Comparison of ENCODE assay signal across 22 cellular contexts in the genomic region with DNA sequence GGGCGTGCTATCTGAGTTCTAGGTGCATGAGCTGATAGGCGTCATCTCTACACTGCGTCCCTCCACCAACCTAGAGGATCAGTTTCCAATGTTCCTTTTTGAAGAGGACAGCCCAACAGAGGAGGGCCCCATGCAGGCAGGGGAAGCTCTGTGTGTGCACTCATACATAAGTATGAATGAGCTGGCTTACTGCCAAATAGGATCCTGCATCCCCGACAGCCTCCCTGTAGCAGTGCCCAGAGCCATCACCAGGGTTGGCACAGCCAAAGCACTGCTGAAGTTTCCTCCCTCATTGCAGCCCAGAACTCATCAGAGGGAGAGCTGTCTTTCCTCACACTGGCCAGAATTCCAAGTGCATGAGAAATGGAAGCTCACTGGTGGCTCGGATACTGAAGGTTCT.
DNase-seq lines count a peak whose midpoint lies in the region; ATAC-seq and TF ChIP-seq lines count a peak whose summit lies in the region.
"Had no signal": no experiment of that assay in that cellular context is flagged by ENCODE, and none has a peak within 500 bp of the region (broad histone marks: within the 10 kb centered on the region; RNA-seq: fewer than 3 reads in every experiment).

No MANE protein-coding gene starts in this region.

- H3K27ac Mint-ChIP-seq in osteocyte (ENCODE audit: unreplicated experiment), result no peak overlapping the region
- H3K27ac Mint-ChIP-seq: B cell had no signal

- TF ChIP-seq CTCF in brain microvascular endothelial cell (IDR thresholded peaks at IDR 0.05; ENCODE audit: low read depth, low read length, missing control alignments) (no peak), psoas muscle (IDR thresholded peaks at IDR 0.05) (no peak), osteocyte (IDR thresholded peaks at IDR 0.05) (no peak)

- H3K27ac ChIP-seq in brain microvascular endothelial cell, result no peak overlapping the region
- no peak overlapping the region for H3K27ac ChIP-seq in psoas muscle

- H3K36me3 ChIP-seq in brain microvascular endothelial cell (replicated peaks) (no peaks in the 10 kb centered on the region), psoas muscle (ENCODE audit: insufficient read depth in 1 of 2, low read depth in 1 of 2) (no peaks in the 10 kb centered on the region)
- H3K36me3 ChIP-seq: HAP-1 had no signal

- no peak for ATAC-seq in psoas muscle
- ATAC-seq: K562 had no signal

- H3K27me3 ChIP-seq in brain microvascular endothelial cell (replicated peaks) (no peaks in the 10 kb centered on the region), psoas muscle (ENCODE audit: insufficient read depth in 3 of 3, low read length in 2 of 3) (peaks cover 0 to 20% (median 2%) of the 10 kb centered on the region in 3 donors)

- peaks cover 4% of the 10 kb centered on the region for H3K9me3 Mint-ChIP-seq in osteocyte (ENCODE audit: unreplicated experiment)

- in situ Hi-C loops in G401 (cut with HindIII; ENCODE audit: low sequenced_read_pairs) (no loop called here), brain microvascular endothelial cell (cut with HindIII; ENCODE audit: low pct_ligation_motif_present, low sequenced_read_pairs) (no loop called here)

- peak; percentile 51 for DNase-seq in DMS79 treated with DMSO at 0.1 percent for 48 hours (lab: John Stamatoyannopoulos, UW)
- DNase-seq in DMS79 (lab: John Stamatoyannopoulos, UW), result no peak
- peak; percentile 64 for DNase-seq in G401 (ENCODE audit: low spot score)
- DNase-seq in NCI-H69 (lab: John Stamatoyannopoulos, UW), result peak; percentile 19
- peak; percentile 35 for DNase-seq in kidney tubule cell (ENCODE audit: low spot score)
- DNase-seq in brain microvascular endothelial cell, result no peak
- DNase-seq in psoas muscle, result no peak
- DNase-seq in osteocyte (ENCODE audit: extremely low spot score, unreplicated experiment), result no peak
- DNase-seq: 8988T; DND-41; MM.1S; NCI-H1048; NCI-H1436 treated with DMSO at 0.1 percent for 48 hours; NCI-H1930; NCI-H2171 treated with DMSO at 0.1 percent for 48 hours; NK-92 treated with Interleukin-12 subunit alpha and Interleukin-12 subunit beta, amount 100 ng/mL, for 24 hours; OCI-M1; Right ventricle myocardium superior had no signal

- H3K4me1 ChIP-seq in psoas muscle, result no peaks in the 10 kb centered on the region
- H3K4me1 ChIP-seq: HAP-1 had no signal

- no peaks in the 10 kb centered on the region for H3K27me3 Mint-ChIP-seq in osteocyte (ENCODE audit: unreplicated experiment)

- H3K4me1 Mint-ChIP-seq in osteocyte (ENCODE audit: unreplicated experiment), result no peaks in the 10 kb centered on the region
- H3K4me1 Mint-ChIP-seq: B cell, CD14-positive monocyte had no signal

- H3K4me3 ChIP-seq in brain microvascular endothelial cell (ENCODE audit: low read depth, low read length) (no peak overlapping the region), psoas muscle (no peak overlapping the region)
- H3K4me3 ChIP-seq: HAP-1, K562 had no signal

- H3K9me3 ChIP-seq in psoas muscle, result no peaks in the 10 kb centered on the region
- H3K9me3 ChIP-seq: HAP-1 had no signal

- WGBS in psoas muscle, 3 donors, result 64 to 69% (median 65%) methylated on average over 5 of the region's 5 CpGs

- intact Hi-C loops in psoas muscle (cut with DNase I), result loop anchor here in 1 of 2 donors (2.0 kb wide), 1 partner anchor 50 kb away; no protein-coding TSS in a partner anchor

- no peaks in the 10 kb centered on the region for H3K36me3 Mint-ChIP-seq in osteocyte (ENCODE audit: unreplicated experiment)
- H3K36me3 Mint-ChIP-seq: CD14-positive monocyte had no signal

- no peak overlapping the region for H3K4me3 Mint-ChIP-seq in osteocyte (ENCODE audit: unreplicated experiment)
- H3K4me3 Mint-ChIP-seq: B cell, CD14-positive monocyte had no signal

Comparison
In these comparisons a context has a peak if more than half of its experiments do, and no peak if none do; other contexts are left out.
1. DNase-seq: peak in DMS79 treated with DMSO at 0.1 percent for 48 hours (single experiment), G401 (single experiment), NCI-H69 (single experiment) and kidney tubule cell (single experiment); none in DMS79 (single experiment), brain microvascular endothelial cell (single experiment), psoas muscle (0 of 2) and osteocyte (single experiment).